Comparison of ENCODE assay signal across 8 cellular contexts in the genomic region with DNA sequence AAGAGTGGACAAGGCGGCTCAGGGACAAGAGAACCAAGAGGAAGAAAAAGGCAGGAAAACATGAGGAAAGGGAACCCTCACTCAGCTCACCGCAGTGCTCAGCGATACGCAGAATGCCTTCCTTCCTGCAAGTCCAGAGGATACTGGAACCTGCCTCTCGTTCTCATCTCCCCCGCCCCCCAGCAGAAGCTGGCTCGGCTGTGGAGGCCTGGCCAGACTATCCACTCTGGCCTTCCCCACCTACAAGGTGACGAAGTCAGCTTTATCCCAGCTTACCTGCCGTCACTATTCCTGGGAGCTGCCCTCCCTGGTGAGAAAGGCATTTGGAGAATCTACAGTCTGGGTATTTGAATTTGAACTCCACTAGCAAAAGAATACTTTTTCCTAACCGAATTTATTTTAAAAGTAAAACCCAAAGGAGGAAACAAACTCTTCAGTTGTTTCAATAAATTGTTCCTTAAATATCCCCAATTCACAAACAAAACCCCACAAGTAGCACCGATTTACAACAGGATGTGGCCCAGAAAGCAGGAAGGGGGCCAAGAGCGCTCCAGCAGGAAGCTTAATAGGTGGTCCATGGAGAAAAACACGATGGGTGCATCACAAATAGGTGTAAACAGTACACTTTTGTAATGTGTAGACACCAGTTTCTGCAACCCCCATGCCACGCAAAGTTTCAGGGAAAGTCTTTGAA. TPM values are rescaled to one million over a fixed set of nuclear protein-coding genes. Genes with fewer than 3 reads are reported as not detected.
DNase-seq lines count a peak whose midpoint lies in the region; ATAC-seq and TF ChIP-seq lines count a peak whose summit lies in the region.

No MANE protein-coding gene starts in this region.

- H3K9me2 ChIP-seq in PC-3 (replicated peaks; ENCODE audit: low read length) = no peaks in the 10 kb centered on the region

- peaks cover 52% of the 10 kb centered on the region for H3K4me1 Mint-ChIP-seq in CD14-positive monocyte
- H3K4me1 Mint-ChIP-seq in endothelial cell (ENCODE audit: unreplicated experiment) = peaks cover 62% of the 10 kb centered on the region
- peaks cover 43 to 55% of the 10 kb centered on the region in 2 donors for H3K4me1 Mint-ChIP-seq in natural killer cell

- no peaks in the 10 kb centered on the region for H3K9me3 ChIP-seq in PC-3 (ENCODE audit: low read length)

- peaks cover 12% of the 10 kb centered on the region; the same call in 1 of the 2 replicates for H3K36me3 ChIP-seq in PC-3 (ENCODE audit: low read depth, low read length)

- H3K27me3 Mint-ChIP-seq in CD14-positive monocyte (ENCODE audit: low read depth in 3 of 3) = no peaks in the 10 kb centered on the region
- H3K27me3 Mint-ChIP-seq in endothelial cell (ENCODE audit: unreplicated experiment) = peaks cover 16% of the 10 kb centered on the region
- H3K27me3 Mint-ChIP-seq in natural killer cell (ENCODE audit: low read depth in 2 of 2) = no peaks in the 10 kb centered on the region

- no peaks in the 10 kb centered on the region for H3F3A ChIP-seq in PC-3 (ENCODE audit: low read length, unreplicated experiment)

- TF ChIP-seq CTCF in CD14-positive monocyte (IDR thresholded peaks at IDR 0.05) (no peak), PC-3 (conservative IDR thresholded peaks at IDR 0.05; ENCODE audit: low read depth, low read length) (no peak), endothelial cell (IDR thresholded peaks at IDR 0.05; ENCODE audit: unreplicated experiment) (no peak), natural killer cell (IDR thresholded peaks at IDR 0.05) (no peak)

- H3K27ac ChIP-seq in PC-3 (ENCODE audit: low read length) = no peak overlapping the region

- H2AFZ ChIP-seq in PC-3 (ENCODE audit: low read length) = no peak overlapping the region

- intact Hi-C loops in CD14-positive monocyte (cut with micrococcal nuclease) (loop anchor here in 1 of 2 donors (2.0 to 10.0 kb wide), 2 partner anchors 134 to 288 kb away; partner anchors contain the start of genes MRGBP and YTHDF1), PC-3 (cut with micrococcal nuclease) (loop anchor here (5.0 to 10.0 kb wide), 2 partner anchors 104 to 604 kb away; no protein-coding TSS in a partner anchor), natural killer cell (cut with micrococcal nuclease) (loop anchor here (5.0 kb wide), 1 partner anchor 66 kb away; the partner anchor contains the start of gene TCFL5)

- H3K4me3 ChIP-seq in PC-3 (ENCODE audit: low read length) = peak overlapping the region; percentile 46; the same call in 1 of the 2 replicates

- H3K4me2 ChIP-seq in PC-3 (ENCODE audit: low read length) = peak overlapping the region; percentile 76

- H3K9me3 Mint-ChIP-seq in CD14-positive monocyte (peaks cover 0 to 2% (median 0%) of the 10 kb centered on the region in 7 donors), endothelial cell (ENCODE audit: unreplicated experiment) (no peaks in the 10 kb centered on the region), natural killer cell (no peaks in the 10 kb centered on the region)

- H3K4me1 ChIP-seq in PC-3 (ENCODE audit: insufficient read depth, low read length) = peaks cover 25% of the 10 kb centered on the region

- H3K27me3 ChIP-seq in PC-3 (ENCODE audit: low read length) = no peaks in the 10 kb centered on the region

- CTCF ChIA-PET in PC-3 (lab: Charles Lee) = no interaction called here

- no TSS peak for BruUV-seq in PC-3 (replicated peaks; lab: Mats Ljungman, UMichigan)

- ATAC-seq in PC-3 (no peak), natural killer cell (no peak), HG03280 (IDR thresholded peaks at IDR 0.05; ENCODE audit: unreplicated experiment) (no peak), HG03460 (IDR thresholded peaks at IDR 0.05; ENCODE audit: unreplicated experiment) (no peak), GM21528 (IDR thresholded peaks at IDR 0.05; ENCODE audit: low FRiP score, unreplicated experiment) (no peak)

- H3K36me3 Mint-ChIP-seq in CD14-positive monocyte (peaks cover 8 to 10% of the 10 kb centered on the region in 2 donors), endothelial cell (ENCODE audit: low read depth, unreplicated experiment) (peaks cover 11% of the 10 kb centered on the region), natural killer cell (no peaks in the 10 kb centered on the region)

- no peak overlapping the region; the same call in 1 of the 2 replicates for H3K9ac ChIP-seq in PC-3 (ENCODE audit: low read length)

- H3K4me3 Mint-ChIP-seq in CD14-positive monocyte (peak overlapping the region; percentile 89 to 95), endothelial cell (ENCODE audit: unreplicated experiment) (peak overlapping the region; percentile 92), natural killer cell (peak overlapping the region; percentile 94)

- peaks cover 98% of the 10 kb centered on the region for H3K79me2 ChIP-seq in PC-3 (ENCODE audit: low read length)

- POLR2A ChIA-PET in PC-3 (lab: Charles Lee; ENCODE audit: unreplicated experiment) = no interaction called here

- DNase-seq in CD14-positive monocyte (ENCODE audit: low spot score) (no peak), PC-3 (no peak), endothelial cell (ENCODE audit: low spot score) (peak; percentile 65), natural killer cell (no peak), NCI-H2081 treated with DMSO at 0.1 percent for 48 hours (lab: John Stamatoyannopoulos, UW) (no peak)

- peak overlapping the region; percentile 87 to 96 (median 94) for H3K27ac Mint-ChIP-seq in CD14-positive monocyte
- H3K27ac Mint-ChIP-seq in endothelial cell (ENCODE audit: unreplicated experiment) = peak overlapping the region; percentile 90
- peak overlapping the region; percentile 90 to 95 for H3K27ac Mint-ChIP-seq in natural killer cell

- peaks cover 57% of the 10 kb centered on the region for H4K20me1 ChIP-seq in PC-3 (ENCODE audit: low read length)

RNA-seq across cellular contexts. Expression of gene DIDO1, which starts 2.1 kb away (rescaled TPM):
- 10 to 100 TPM in 1 of 2 donors, 1 to 10 TPM in 1; 8.5 to 12.9 TPM for polyA plus RNA-seq in CD14-positive monocyte
- 33.2 and 40.4 TPM in 2 replicates for total RNA-seq in PC-3 (2014; rRNA removed)
- 61.0 TPM for total RNA-seq in endothelial cell (ENCODE audit: unreplicated experiment)
- 100 to 1,000 TPM in 1 of 3 donors, 10 to 100 TPM in 2; 79.5 to 116 (median 83.4) TPM for total RNA-seq in natural killer cell

RNA-seq across cellular contexts. Expression of gene GID8, which starts 9.6 kb away (rescaled TPM):
- 10 to 100 TPM; 12.4 to 12.7 TPM for polyA plus RNA-seq in CD14-positive monocyte
- total RNA-seq in PC-3 (2014; rRNA removed) (37.2 and 47.5 TPM in 2 replicates), endothelial cell (ENCODE audit: unreplicated experiment) (45.0 TPM), natural killer cell (10 to 100 TPM; 45.1 to 60.1 (median 53.1) TPM)

RNA-seq across cellular contexts. Expression of gene SLC17A9, which starts 24.1 kb away (rescaled TPM):
- under 1 TPM; 0.81 to 0.82 TPM for polyA plus RNA-seq in CD14-positive monocyte
- total RNA-seq in PC-3 (2014; rRNA removed) = not detected in 2 replicates
- total RNA-seq in endothelial cell (ENCODE audit: unreplicated experiment) = 7.0 TPM
- 10 to 100 TPM; 22.3 to 24.0 (median 23.8) TPM for total RNA-seq in natural killer cell
